1 cellular context compared by ENCODE assay signal in the genomic region with DNA sequence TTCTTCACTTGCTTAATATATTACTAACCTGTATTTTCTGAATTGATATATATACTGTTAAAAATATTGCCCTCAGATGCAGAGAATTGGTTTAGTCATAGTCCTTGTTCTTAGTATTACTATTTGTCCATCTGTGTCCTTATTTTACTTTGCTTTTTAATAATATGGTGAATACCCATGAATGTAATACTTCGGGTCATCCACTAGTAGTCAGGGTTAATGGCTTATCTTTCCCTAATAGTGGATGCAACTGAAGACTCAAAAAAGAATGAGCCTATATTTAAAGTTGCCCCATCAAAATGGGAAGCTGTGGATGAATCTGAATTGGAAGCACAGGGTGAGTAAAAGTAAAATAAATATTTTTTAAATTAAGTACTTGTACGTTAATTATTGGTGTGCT.
TF ChIP-seq lines count a peak whose summit lies in the region.

No MANE protein-coding gene starts in this region.

TF ChIP-seq in GM12878, 131 proteins besides CTCF, POLR2A, EP300 and RAD21:
- TF ChIP-seq RUNX3 (IDR thresholded peaks at IDR 0.05; ENCODE audit: low read length) = no peak
- no peak for TF ChIP-seq ATF7 (IDR thresholded peaks at IDR 0.05; ENCODE audit: low read depth)
- no peak for TF ChIP-seq SREBF2 (IDR thresholded peaks at IDR 0.05; ENCODE audit: low read length)
- no peak for TF ChIP-seq SREBF1 (IDR thresholded peaks at IDR 0.05; ENCODE audit: low read length)
- no peak for TF ChIP-seq YY1 (IDR thresholded peaks at IDR 0.05; ENCODE audit: low read depth, low read length)
- no peak for TF ChIP-seq IRF3 (IDR thresholded peaks at IDR 0.05)
TF ChIP-seq in GM12878: peak in this region for 0.
